Comparison of ENCODE assay signal across 1 cellular context in genomic region chr22:46563381-46564083, GRCh38.
TF ChIP-seq lines count a peak whose summit lies in the region.

No MANE protein-coding gene starts in this region.

TF ChIP-seq in HEK293, 187 proteins besides CTCF, POLR2A, EP300 and RAD21 (continued from another document):
- TF ChIP-seq PATZ1 (tag by site-specific recombination; IDR thresholded peaks at IDR 0.05) (peak; percentile 35; the same call in 1 of the 2 replicates), ZNF701 (tag by site-specific recombination; IDR thresholded peaks at IDR 0.05) (no peak), ZNF354C (tag by site-specific recombination; IDR thresholded peaks at IDR 0.05; ENCODE audit: borderline replicate concordance, low read depth) (no peak), ZNF19 (tag by site-specific recombination; IDR thresholded peaks at IDR 0.05; ENCODE audit: low read depth) (no peak), GLIS2 (tag by site-specific recombination; IDR thresholded peaks at IDR 0.05) (no peak), ZNF146 (tag by site-specific recombination; IDR thresholded peaks at IDR 0.05) (no peak), ZNF416 (tag by site-specific recombination; IDR thresholded peaks at IDR 0.05) (no peak), SCRT2 (tag by site-specific recombination; IDR thresholded peaks at IDR 0.05) (peak; percentile 73), ZNF302 (tag by site-specific recombination; IDR thresholded peaks at IDR 0.05; ENCODE audit: low read depth) (no peak), ZNF626 (tag by site-specific recombination; IDR thresholded peaks at IDR 0.05) (no peak), ZSCAN30 (tag by site-specific recombination; IDR thresholded peaks at IDR 0.05) (no peak), GLIS1 (tag by site-specific recombination; IDR thresholded peaks at IDR 0.05) (0 out of 2 replicates have a peak, but pooled peaks have one; percentile 10), ZNF223 (tag by site-specific recombination; IDR thresholded peaks at IDR 0.05) (no peak), ZNF792 (tag by site-specific recombination; IDR thresholded peaks at IDR 0.05) (no peak), ZNF558 (tag by site-specific recombination; IDR thresholded peaks at IDR 0.05) (no peak), ZXDB (tag by site-specific recombination; IDR thresholded peaks at IDR 0.05) (no peak), PRDM6 (tag by site-specific recombination; IDR thresholded peaks at IDR 0.05) (no peak), GLI4 (tag by site-specific recombination; IDR thresholded peaks at IDR 0.05) (no peak), HOXC10 (CRISPR knock-in tag; IDR thresholded peaks at IDR 0.05) (no peak), ZBTB48 (tag by site-specific recombination; IDR thresholded peaks at IDR 0.05) (peak; percentile 97), TSHZ1 (tag by site-specific recombination; IDR thresholded peaks at IDR 0.05; ENCODE audit: borderline replicate concordance) (no peak), SP2 (tag by site-specific recombination; IDR thresholded peaks at IDR 0.05) (0 out of 2 replicates have a peak, but pooled peaks have one; percentile 5), ZNF10 (tag by site-specific recombination; IDR thresholded peaks at IDR 0.05) (no peak), ZNF239 (tag by site-specific recombination; IDR thresholded peaks at IDR 0.05) (no peak), ZNF26 (tag by site-specific recombination; IDR thresholded peaks at IDR 0.05) (no peak), ZNF664 (tag by site-specific recombination; IDR thresholded peaks at IDR 0.05) (no peak), ZNF398 (tag by site-specific recombination; IDR thresholded peaks at IDR 0.05) (no peak), ZNF561 (tag by site-specific recombination; IDR thresholded peaks at IDR 0.05; ENCODE audit: borderline replicate concordance) (no peak), PBX3 (CRISPR knock-in tag; IDR thresholded peaks at IDR 0.05) (no peak), ZFHX2 (tag by site-specific recombination; conservative IDR thresholded peaks at IDR 0.05) (peak; percentile 25; the same call in 1 of the 2 replicates), ZNF501 (tag by site-specific recombination; IDR thresholded peaks at IDR 0.05) (no peak), SETDB1 (IDR thresholded peaks at IDR 0.05; ENCODE audit: insufficient read length, low read length) (no peak), HOXA7 (CRISPR knock-in tag; IDR thresholded peaks at IDR 0.05; ENCODE audit: borderline replicate concordance) (no peak), ZNF830 (tag by site-specific recombination; IDR thresholded peaks at IDR 0.05; ENCODE audit: low read depth) (no peak), ZBTB17 (tag by site-specific recombination; IDR thresholded peaks at IDR 0.05) (no peak), ZSCAN16 (tag by site-specific recombination; IDR thresholded peaks at IDR 0.05) (no peak)
TF ChIP-seq in HEK293: peak in this region for 11.
